In genomic region chr3:100062665-100063064, GRCh38 we compare ENCODE assay signal across 29 cellular contexts.
"Had no signal": no experiment of that assay in that cellular context is flagged by ENCODE, and none has a peak within 500 bp of the region (broad histone marks: within the 10 kb centered on the region; RNA-seq: fewer than 3 reads in every experiment).

No MANE protein-coding gene starts in this region.

- H3K79me2 ChIP-seq: parathyroid adenoma had no signal

- H3K36me3 Mint-ChIP-seq: mesothelial cell of epicardium, naive B cell, natural killer cell, neural progenitor cell had no signal

- H3K27me3 ChIP-seq: left lung, neural progenitor cell, neutrophil, right atrium auricular region, tibial nerve, uterus had no signal

- H3K27ac Mint-ChIP-seq: mesothelial cell of epicardium; natural killer cell; nephron progenitor cell; neural progenitor cell; stimulated activated memory B cell treated with anti-CD40 and anti-IgM and Interleukin-4, amounts not matched to agents 10 μg/mL and 1 μg/mL and 100 μg/mL, for 72 hours; stimulated activated naive CD8-positive, alpha-beta T cell treated with anti-CD3 and anti-CD28 coated beads, Interleukin-15, amount 100 ng/mL, for 72 hours; type B pancreatic cell had no signal

- H3K4me2 ChIP-seq: neural progenitor cell had no signal

- H2AFZ ChIP-seq: neural progenitor cell, parathyroid adenoma had no signal

- H3K9me3 ChIP-seq: left lung, lower lobe of right lung, neutrophil, right atrium auricular region, tibial nerve, uterus had no signal

- H3K4me1 Mint-ChIP-seq: stimulated activated memory B cell treated with anti-CD40 and anti-IgM and Interleukin-4, amounts not matched to agents 10 μg/mL and 1 μg/mL and 100 μg/mL, for 72 hours had no signal

- H3K27me3 Mint-ChIP-seq: naive B cell; stimulated activated memory B cell treated with anti-CD40 and anti-IgM and Interleukin-4, amounts not matched to agents 10 μg/mL and 1 μg/mL and 100 μg/mL, for 72 hours; stimulated activated naive CD8-positive, alpha-beta T cell treated with anti-CD3 and anti-CD28 coated beads, Interleukin-15, amount 100 ng/mL, for 72 hours; type B pancreatic cell had no signal

- H3K36me3 ChIP-seq: left lung, lower lobe of right lung, neural progenitor cell, neutrophil, right atrium auricular region, tibial nerve, uterus had no signal

- H3K27ac ChIP-seq: neural progenitor cell, neutrophil, parathyroid adenoma, right atrium auricular region, skin epidermis, tibial nerve, uterus had no signal

- ATAC-seq: left colon; left lung; lower lobe of right lung; natural killer cell; sciatic nerve; stimulated activated memory B cell treated with anti-CD40 and anti-IgM and Interleukin-4, amounts not matched to agents 10 μg/mL and 1 μg/mL and 100 μg/mL, for 72 hours; stimulated activated naive CD8-positive, alpha-beta T cell treated with anti-CD3 and anti-CD28 coated beads, Interleukin-15, amount 100 ng/mL, for 72 hours had no signal

- H3K4me1 ChIP-seq: neural progenitor cell, parathyroid adenoma, uterus had no signal

- H3K4me3 Mint-ChIP-seq: mesothelial cell of epicardium; naive B cell; natural killer cell; nephron progenitor cell; neural progenitor cell; stimulated activated memory B cell treated with anti-CD40 and anti-IgM and Interleukin-4, amounts not matched to agents 10 μg/mL and 1 μg/mL and 100 μg/mL, for 72 hours; stimulated activated naive CD8-positive, alpha-beta T cell treated with anti-CD3 and anti-CD28 coated beads, Interleukin-15, amount 100 ng/mL, for 72 hours; type B pancreatic cell had no signal

- H3K4me3 ChIP-seq: left lung, lower lobe of right lung, neural progenitor cell, right atrium auricular region, skin epidermis, tibial nerve, uterus had no signal

- DNase-seq: hippocampal formation; kidney; left colon; left lung; lower lobe of right lung; mammary epithelial cell; mesendoderm; naive B cell; natural killer cell; nephron progenitor cell; occipital lobe; stimulated activated CD4-positive, alpha-beta T cell treated with anti-CD3 and anti-CD28 coated beads, Interleukin-1b, Interleukin-23, amount 100 ng/mL, for 48 hours; stimulated activated CD4-positive, alpha-beta T cell treated with anti-CD3 and anti-CD28 coated beads, Interleukin-2, amount 100 ng/mL, for 48 hours; stimulated activated CD4-positive, alpha-beta T cell treated with anti-CD3 and anti-CD28 coated beads, Interleukin-4, amount 100 ng/mL, for 4 hours; stimulated activated CD8-positive, alpha-beta memory T cell treated with anti-CD3 and anti-CD28 coated beads, Interleukin-4, amount 100 ng/mL, for 48 hours; stimulated activated naive CD4-positive, alpha-beta T cell treated with Interleukin-2 at 50 U/mL for 16 hours; stimulated activated naive CD8-positive, alpha-beta T cell treated with anti-CD3 and anti-CD28 coated beads, Interleukin-15, amount 100 ng/mL, for 72 hours; substantia nigra; uterus had no signal

- H3K9me3 Mint-ChIP-seq: mesothelial cell of epicardium; naive B cell; natural killer cell; nephron progenitor cell; neural progenitor cell; stimulated activated memory B cell treated with anti-CD40 and anti-IgM and Interleukin-4, amounts not matched to agents 10 μg/mL and 1 μg/mL and 100 μg/mL, for 72 hours; stimulated activated naive CD8-positive, alpha-beta T cell treated with anti-CD3 and anti-CD28 coated beads, Interleukin-15, amount 100 ng/mL, for 72 hours; type B pancreatic cell had no signal

- FAIRE-seq: kidney had no signal

- H3K9ac ChIP-seq: neural progenitor cell, parathyroid adenoma had no signal
